5 cellular contexts compared by ENCODE assay signal in genomic region chr4:8624601-8625272, GRCh38. TPM values are rescaled to one million over a fixed set of nuclear protein-coding genes. Genes with fewer than 3 reads are reported as not detected.
"Had no signal": no experiment of that assay in that cellular context is flagged by ENCODE, and none has a peak within 500 bp of the region (broad histone marks: within the 10 kb centered on the region; RNA-seq: fewer than 3 reads in every experiment).

No MANE protein-coding gene starts in this region.

RNA-seq across cellular contexts. Expression of gene CPZ, which starts 32.2 kb away (rescaled TPM):
- total RNA-seq: lung microvascular endothelial cell; naive thymus-derived CD4-positive, alpha-beta T cell; psoas muscle had no signal
- polyA plus RNA-seq: naive thymus-derived CD4-positive, alpha-beta T cell had no signal

RNA-seq across cellular contexts. Expression of gene GPR78, which starts 44.5 kb away (rescaled TPM):
- total RNA-seq: left ventricle myocardium inferior; lung microvascular endothelial cell; naive thymus-derived CD4-positive, alpha-beta T cell; psoas muscle had no signal
- polyA plus RNA-seq: naive thymus-derived CD4-positive, alpha-beta T cell; psoas muscle; small intestine had no signal
